In the genomic region with DNA sequence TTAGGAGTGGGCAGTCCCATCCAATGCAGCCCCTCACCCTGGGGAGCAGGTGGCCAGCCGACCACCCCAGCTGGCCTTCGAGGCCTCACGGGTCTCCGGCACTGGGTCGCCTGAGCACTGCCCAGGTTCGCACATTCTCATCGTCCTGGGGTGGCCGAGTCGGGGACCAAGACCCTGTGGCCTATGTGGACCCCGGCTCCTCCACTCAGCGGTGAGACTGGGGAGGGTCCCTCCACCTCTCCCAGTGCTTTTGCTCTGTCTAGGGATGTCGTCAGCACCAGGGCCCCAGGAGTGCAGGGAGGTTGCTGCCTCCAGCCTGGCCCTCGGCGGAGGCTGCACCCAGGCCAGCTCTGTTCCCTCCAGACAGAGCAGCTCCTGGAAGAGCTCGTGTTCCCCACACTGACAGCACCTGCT, we compare ENCODE assay signal across 18 cellular contexts.
"Had no signal": no experiment of that assay in that cellular context is flagged by ENCODE, and none has a peak within 500 bp of the region (broad histone marks: within the 10 kb centered on the region; RNA-seq: fewer than 3 reads in every experiment).

No MANE protein-coding gene starts in this region.

- ATAC-seq: activated CD8-positive, alpha-beta T cell treated with anti-CD3 and anti-CD28 coated beads for 36 hours; activated T-cell treated with anti-CD3 and anti-CD28 coated beads, Interleukin-2, amount 50 U/mL, for 4 hours; effector memory CD8-positive, alpha-beta T cell; pancreas; SK-N-SH treated with all-trans-retinoic acid at 6 μM for 48 hours; T-helper 17 cell had no signal

- H3K4me3 ChIP-seq: ascending aorta, breast epithelium, lung, pancreas, thoracic aorta had no signal

- H3K4me3 Mint-ChIP-seq: activated CD8-positive, alpha-beta T cell treated with anti-CD3 and anti-CD28 coated beads for 36 hours; activated T-cell treated with anti-CD3 and anti-CD28 coated beads, Interleukin-2, amount 50 U/mL, for 4 hours; effector memory CD8-positive, alpha-beta T cell; mesothelial cell of epicardium; neural crest cell; stimulated activated naive CD8-positive, alpha-beta T cell treated with anti-CD3 and anti-CD28 coated beads, Interleukin-15, Interleukin-2, amounts not matched to agents 100 ng/mL and 50 ng/mL, for 24 hours; T-helper 17 cell had no signal

- H3K27ac Mint-ChIP-seq: activated CD8-positive, alpha-beta T cell treated with anti-CD3 and anti-CD28 coated beads for 36 hours; effector memory CD8-positive, alpha-beta T cell; mesothelial cell of epicardium; stimulated activated naive CD8-positive, alpha-beta T cell treated with anti-CD3 and anti-CD28 coated beads, Interleukin-15, Interleukin-2, amounts not matched to agents 100 ng/mL and 50 ng/mL, for 24 hours; T-helper 17 cell had no signal

- DNase-seq: activated CD8-positive, alpha-beta T cell treated with anti-CD3 and anti-CD28 coated beads for 36 hours; activated gamma-delta T cell; activated T-cell treated with anti-CD3 and anti-CD28 coated beads, Interleukin-2, amount 50 U/mL, for 4 hours; dermis blood vessel endothelial cell; effector memory CD8-positive, alpha-beta T cell; stimulated activated CD4-positive, alpha-beta T cell treated with anti-CD3 and anti-CD28 coated beads, Interleukin-4, amount 100 ng/mL, for 24 hours; T-helper 17 cell; WERI-Rb-1 had no signal

- H3K27ac ChIP-seq: ascending aorta, breast epithelium, epithelial cell of prostate, pancreas, thoracic aorta, WERI-Rb-1 had no signal

- H3K9me3 Mint-ChIP-seq: activated CD8-positive, alpha-beta T cell treated with anti-CD3 and anti-CD28 coated beads for 36 hours; activated T-cell treated with anti-CD3 and anti-CD28 coated beads, Interleukin-2, amount 50 U/mL, for 4 hours; effector memory CD8-positive, alpha-beta T cell; mesothelial cell of epicardium; neural crest cell; stimulated activated naive CD8-positive, alpha-beta T cell treated with anti-CD3 and anti-CD28 coated beads, Interleukin-15, Interleukin-2, amounts not matched to agents 100 ng/mL and 50 ng/mL, for 24 hours had no signal

- H3K27me3 Mint-ChIP-seq: activated CD8-positive, alpha-beta T cell treated with anti-CD3 and anti-CD28 coated beads for 36 hours; effector memory CD8-positive, alpha-beta T cell; stimulated activated naive CD8-positive, alpha-beta T cell treated with anti-CD3 and anti-CD28 coated beads, Interleukin-15, Interleukin-2, amounts not matched to agents 100 ng/mL and 50 ng/mL, for 24 hours; T-helper 17 cell had no signal

- H3K27me3 ChIP-seq: ascending aorta, breast epithelium, pancreas had no signal

- H3K4me1 ChIP-seq: ascending aorta, breast epithelium, pancreas had no signal

- H3K4me1 Mint-ChIP-seq: mesothelial cell of epicardium, neural crest cell had no signal

- H3K9me3 ChIP-seq: ascending aorta, breast epithelium, pancreas, thoracic aorta had no signal

- H3K36me3 ChIP-seq: ascending aorta, breast epithelium, pancreas, thoracic aorta, WERI-Rb-1 had no signal

- H3K36me3 Mint-ChIP-seq: mesothelial cell of epicardium had no signal
